Comparison of ENCODE assay signal across 36 cellular contexts in the genomic region with DNA sequence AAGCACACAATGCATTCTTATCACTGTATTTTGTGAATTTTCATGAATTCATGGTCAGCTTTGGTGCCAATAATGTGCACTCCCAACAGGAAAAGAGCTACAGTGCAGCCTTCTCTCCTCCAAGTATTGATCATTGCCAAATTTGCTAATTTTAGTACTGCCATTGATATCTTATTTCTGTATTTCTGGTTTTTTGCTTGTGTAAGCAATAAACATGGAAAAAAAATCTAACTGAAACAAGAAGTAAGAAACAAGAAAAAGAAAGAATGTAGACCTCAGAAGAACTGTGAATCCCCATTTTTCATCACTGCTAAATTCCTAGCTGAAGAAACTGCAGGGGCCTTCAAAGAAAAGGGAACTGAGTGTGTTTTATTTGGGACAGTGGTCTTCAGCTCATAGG.
DNase-seq lines count a peak whose midpoint lies in the region; ATAC-seq, FAIRE-seq and TF ChIP-seq lines count a peak whose summit lies in the region.
"Had no signal": no experiment of that assay in that cellular context is flagged by ENCODE, and none has a peak within 500 bp of the region (broad histone marks: within the 10 kb centered on the region; RNA-seq: fewer than 3 reads in every experiment).

No MANE protein-coding gene starts in this region.

- H3K79me2 ChIP-seq in HepG2 (ENCODE audit: insufficient read depth, low read length), result no peaks in the 10 kb centered on the region
- no peaks in the 10 kb centered on the region for H3K79me2 ChIP-seq in K562 (ENCODE audit: control insufficient read depth, insufficient read depth, low read length)

- TF ChIP-seq EP300 in HepG2 (IDR thresholded peaks at IDR 0.05; ENCODE audit: low read depth in 2 of 2, low read length in 2 of 2) (no peak), HepG2 (CRISPR knock-in tag; IDR thresholded peaks at IDR 0.05; ENCODE audit: borderline replicate concordance) (no peak), A549 (IDR thresholded peaks at IDR 0.05) (no peak), K562 (IDR thresholded peaks at IDR 0.05; ENCODE audit: low read length) (no peak)

- DNase-seq in HepG2 (ENCODE audit: low spot score) (no peak), right lobe of liver (no peak), A549 (ENCODE audit: low read depth in 1 of 2, low spot score in 1 of 2) (no peak), IMR-90 (no peak), K562 (ENCODE audit: extremely low read depth in 1 of 4, low spot score in 3 of 4) (no peak), mesothelial cell of epicardium (ENCODE audit: low spot score in 2 of 2, unreplicated experiment in 2 of 2) (no peak), NCI-H2196 (lab: John Stamatoyannopoulos, UW; ENCODE audit: unreplicated experiment) (no peak), NCI-H187 treated with DMSO at 0.1 percent for 48 hours (lab: John Stamatoyannopoulos, UW) (no peak)
- DNase-seq: 8988T; ACHN; AML-193; BE2C; C1 segment of cervical spinal cord; Caco-2; Calu3; CD4-positive, alpha-beta memory T cell; CD4-positive, alpha-beta T cell; CD4-positive, CD25-positive, alpha-beta regulatory T cell; CD8-positive, alpha-beta memory T cell; CD8-positive, alpha-beta T cell; COR-L47; DMS 273 treated with DMSO at 0.1 percent for 48 hours; DMS153; DMS53; DMS79; DMS79 treated with DMSO at 0.1 percent for 48 hours; DND-41; EL had no signal

- H3K36me3 ChIP-seq in HepG2 (replicated peaks in 1 of 2; ENCODE audit: control insufficient read depth in 1 of 2, insufficient read depth in 2 of 2, low read length in 2 of 2) (no peaks in the 10 kb centered on the region), right lobe of liver (no peaks in the 10 kb centered on the region), IMR-90 (ENCODE audit: control insufficient read depth, insufficient read depth, low read length) (no peaks in the 10 kb centered on the region), K562 (ENCODE audit: control insufficient read depth, insufficient read depth, low read length) (no peaks in the 10 kb centered on the region)
- H3K36me3 ChIP-seq: BE2C; BLaER1; BLaER1 treated with 17β-estradiol and CSF1 and Interleukin-3, amounts not matched to agents 10 nM and 100 nM had no signal

- H4K8ac ChIP-seq in IMR-90 (ENCODE audit: low read depth in 2 of 2, low read length in 2 of 2), result no peak overlapping the region

- no peak overlapping the region for H2AK5ac ChIP-seq in IMR-90 (ENCODE audit: low read depth, low read length)

- H4K91ac ChIP-seq in IMR-90 (ENCODE audit: insufficient read depth, low read depth, low read length), result no peak overlapping the region

- no peak overlapping the region for H3K23ac ChIP-seq in IMR-90 (ENCODE audit: low read depth, low read length)

- peaks cover 5% of the 10 kb centered on the region for H3K4me1 Mint-ChIP-seq in mesothelial cell of epicardium
- H3K4me1 Mint-ChIP-seq: B cell; CD14-positive monocyte; CD4-positive, alpha-beta memory T cell; CD4-positive, CD25-positive, alpha-beta regulatory T cell; CD8-positive, alpha-beta memory T cell had no signal

- no peak overlapping the region for H3K27ac Mint-ChIP-seq in mesothelial cell of epicardium
- H3K27ac Mint-ChIP-seq: B cell; CD14-positive monocyte; CD4-positive, alpha-beta memory T cell; CD4-positive, alpha-beta T cell; CD4-positive, CD25-positive, alpha-beta regulatory T cell; CD8-positive, alpha-beta memory T cell; CD8-positive, alpha-beta T cell had no signal

- H2BK120ac ChIP-seq in IMR-90 (ENCODE audit: low read depth, low read length), result no peak overlapping the region

- ATAC-seq in HepG2 (no peak), right lobe of liver (no peak), A549 (no peak), IMR-90 (ENCODE audit: low read depth) (no peak), K562 (no peak)
- ATAC-seq: CD8-positive, alpha-beta T cell had no signal

- H3K27ac ChIP-seq in HepG2 (ENCODE audit: extremely low read length, insufficient read depth, low read length) (no peak overlapping the region), right lobe of liver (no peak overlapping the region), A549 (no peak overlapping the region), IMR-90 (ENCODE audit: insufficient read depth, low read length) (no peak overlapping the region), K562 (ENCODE audit: extremely low read depth, low read depth, low read length) (no peak overlapping the region)
- H3K27ac ChIP-seq: 22Rv1; BLaER1; BLaER1 treated with 17β-estradiol and CSF1 and Interleukin-3, amounts not matched to agents 10 nM and 100 nM; C4-2B had no signal

- BruUV-seq in HepG2 (replicated peaks; lab: Mats Ljungman, UMichigan) (no TSS peak), IMR-90 (replicated peaks; lab: Mats Ljungman, UMichigan) (no TSS peak), K562 (replicated peaks; lab: Mats Ljungman, UMichigan) (no TSS peak)

- no peak overlapping the region for H3K4me3 Mint-ChIP-seq in mesothelial cell of epicardium
- H3K4me3 Mint-ChIP-seq: B cell; CD14-positive monocyte; CD4-positive, alpha-beta memory T cell; CD4-positive, alpha-beta T cell; CD4-positive, CD25-positive, alpha-beta regulatory T cell; CD8-positive, alpha-beta memory T cell; CD8-positive, alpha-beta T cell had no signal

- dilution Hi-C loops in IMR-90 (cut with HindIII; ENCODE audit: low sequenced_read_pairs, unreplicated experiment), result no loop called here

- H3K4me2 ChIP-seq in HepG2 (ENCODE audit: low read depth, low read length), result no peak overlapping the region
- H3K4me2 ChIP-seq in A549, result no peak overlapping the region
- H3K4me2 ChIP-seq in IMR-90 (ENCODE audit: low read depth, low read length), result no peak overlapping the region
- H3K4me2 ChIP-seq in K562 (ENCODE audit: insufficient read depth, low read length), result no peak overlapping the region
- H3K4me2 ChIP-seq: BLaER1; BLaER1 treated with 17β-estradiol and CSF1 and Interleukin-3, amounts not matched to agents 10 nM and 100 nM had no signal

- no peak for TF ChIP-seq POLR2A in HepG2 (IDR thresholded peaks at IDR 0.05; ENCODE audit: insufficient read depth in 1 of 2, low read depth in 2 of 2, low read length in 2 of 2)
- TF ChIP-seq POLR2A in right lobe of liver (IDR thresholded peaks at IDR 0.05), result no peak
- TF ChIP-seq POLR2A in A549 (IDR thresholded peaks at IDR 0.05; ENCODE audit: low read length), result no peak
- no peak for TF ChIP-seq POLR2A in IMR-90 (IDR thresholded peaks at IDR 0.05; ENCODE audit: low read depth, low read length)
- no peak for TF ChIP-seq POLR2A in K562 (conservative IDR thresholded peaks at IDR 0.05)

- no peaks in the 10 kb centered on the region for H3K27me3 Mint-ChIP-seq in mesothelial cell of epicardium (ENCODE audit: low read depth)
- H3K27me3 Mint-ChIP-seq: B cell; CD4-positive, CD25-positive, alpha-beta regulatory T cell had no signal

- H3K4me3 ChIP-seq in HepG2 (replicated peaks in 1 of 3; ENCODE audit: insufficient read depth in 1 of 3, low read depth in 2 of 3, low read length in 3 of 3) (no peak overlapping the region), right lobe of liver (no peak overlapping the region), A549 (no peak overlapping the region), IMR-90 (ENCODE audit: insufficient read depth, low read depth, low read length) (no peak overlapping the region), K562 (no peak overlapping the region)
- H3K4me3 ChIP-seq: BLaER1; BLaER1 treated with 17β-estradiol and CSF1 and Interleukin-3, amounts not matched to agents 10 nM and 100 nM had no signal

- CTCF ChIA-PET in HepG2 (lab: Yijun Ruan, JAX; ENCODE audit: low intra/inter-chr PET ratio, low total read pairs), result no interaction called here
- CTCF ChIA-PET in A549 (lab: Yijun Ruan, JAX), result interaction anchor here (2.8 kb wide), 1 partner anchor 9 kb away, joined by 9 read pairs; no protein-coding TSS in a partner anchor
- CTCF ChIA-PET in IMR-90 (lab: Yijun Ruan, JAX), result no interaction called here
- CTCF ChIA-PET in K562 (lab: Yijun Ruan, JAX; ENCODE audit: low intra/inter-chr PET ratio), result no interaction called here

- H3K14ac ChIP-seq in IMR-90 (replicated peaks; ENCODE audit: low read depth, low read length), result no peak overlapping the region

- no peak overlapping the region for H2BK5ac ChIP-seq in IMR-90 (ENCODE audit: low read depth, low read length, poor library complexity, severe bottlenecking)

- POLR2A ChIA-PET in HepG2 (lab: Yijun Ruan, JAX) (no interaction called here), A549 (lab: Yijun Ruan, JAX) (interaction anchor here (0.6 kb wide), 1 partner anchor 161 kb away, joined by 3 read pairs; a partner anchor contains a TSS), IMR-90 (lab: Charles Lee; ENCODE audit: unreplicated experiment) (no interaction called here), K562 (lab: Yijun Ruan, JAX) (no interaction called here)

- TF ChIP-seq CTCF in HepG2 (CRISPR knock-in tag; IDR thresholded peaks at IDR 0.05) (no peak), right lobe of liver (IDR thresholded peaks at IDR 0.05) (no peak), A549 (IDR thresholded peaks at IDR 0.05) (no peak), IMR-90 (conservative IDR thresholded peaks at IDR 0.05; ENCODE audit: low read depth, low read length) (no peak), K562 (IDR thresholded peaks at IDR 0.05 in 2 of 3, conservative IDR thresholded peaks at IDR 0.05 in 1 of 3; ENCODE audit: insufficient read depth in 2 of 3, low read depth in 1 of 3, low read length in 3 of 3) (no peak), mesothelial cell of epicardium (IDR thresholded peaks at IDR 0.05; ENCODE audit: unreplicated experiment) (no peak)

- TF ChIP-seq RAD21 in HepG2 (CRISPR knock-in tag; IDR thresholded peaks at IDR 0.05) (no peak), A549 (conservative IDR thresholded peaks at IDR 0.05 in 1 of 2, IDR thresholded peaks at IDR 0.05 in 1 of 2) (no peak), IMR-90 (IDR thresholded peaks at IDR 0.05; ENCODE audit: low read length) (no peak), K562 (CRISPR knock-in tag; conservative IDR thresholded peaks at IDR 0.05 in 1 of 2, IDR thresholded peaks at IDR 0.05 in 1 of 2) (no peak)

- in situ Hi-C loops in HepG2 (cut with HindIII; ENCODE audit: extremely low pct_ligation_motif_present, low pct_unique_long_range_greater_than_20kb) (no loop called here), IMR-90 (cut with MboI; ENCODE audit: low sequenced_read_pairs) (no loop called here), K562 (cut with MboI) (no loop called here)

- no peak overlapping the region for H3K9ac ChIP-seq in HepG2 (ENCODE audit: insufficient read depth, low read depth, low read length)
- H3K9ac ChIP-seq in IMR-90 (ENCODE audit: low read depth, low read length), result no peak overlapping the region
- no peak overlapping the region for H3K9ac ChIP-seq in K562 (ENCODE audit: insufficient read depth in 1 of 2, low read depth in 2 of 2, low read length in 2 of 2)
- H3K9ac ChIP-seq: BLaER1; BLaER1 treated with 17β-estradiol and CSF1 and Interleukin-3, amounts not matched to agents 10 nM and 100 nM had no signal

- H3K27me3 ChIP-seq in HepG2 (ENCODE audit: control insufficient read depth in 1 of 2, insufficient read depth in 2 of 2, low read length in 2 of 2), result no peaks in the 10 kb centered on the region
- no peaks in the 10 kb centered on the region for H3K27me3 ChIP-seq in right lobe of liver
- no peaks in the 10 kb centered on the region for H3K27me3 ChIP-seq in IMR-90 (ENCODE audit: control insufficient read depth, insufficient read depth, low read length)
- H3K27me3 ChIP-seq in K562 (ENCODE audit: control insufficient read depth in 2 of 2, insufficient read depth in 2 of 2, low read length in 2 of 2), result no peaks in the 10 kb centered on the region
- H3K27me3 ChIP-seq: BE2C; BLaER1; BLaER1 treated with 17β-estradiol and CSF1 and Interleukin-3, amounts not matched to agents 10 nM and 100 nM had no signal

- H2BK15ac ChIP-seq in IMR-90 (ENCODE audit: low read depth, low read length), result no peak overlapping the region

- H3K9me3 Mint-ChIP-seq in mesothelial cell of epicardium, result peaks cover 7% of the 10 kb centered on the region
- H3K9me3 Mint-ChIP-seq: CD14-positive monocyte; CD4-positive, alpha-beta memory T cell; CD4-positive, alpha-beta T cell; CD4-positive, CD25-positive, alpha-beta regulatory T cell; CD8-positive, alpha-beta memory T cell; CD8-positive, alpha-beta T cell had no signal

- H3K9me1 ChIP-seq in IMR-90 (ENCODE audit: insufficient read depth, low read length) (no peaks in the 10 kb centered on the region), K562 (ENCODE audit: control insufficient read depth, insufficient read depth, low read length) (no peaks in the 10 kb centered on the region)

- no peaks in the 10 kb centered on the region for H3K79me1 ChIP-seq in IMR-90 (ENCODE audit: low read depth in 1 of 2, low read length in 2 of 2)

- H4K20me1 ChIP-seq in HepG2 (ENCODE audit: insufficient read depth, low read length) (no peaks in the 10 kb centered on the region), IMR-90 (ENCODE audit: insufficient read depth, low read length) (no peaks in the 10 kb centered on the region), K562 (replicated peaks; ENCODE audit: control insufficient read depth, insufficient read depth, low read length) (no peaks in the 10 kb centered on the region)
- H4K20me1 ChIP-seq: BLaER1; BLaER1 treated with 17β-estradiol and CSF1 and Interleukin-3, amounts not matched to agents 10 nM and 100 nM had no signal

- no peak overlapping the region for H3K4ac ChIP-seq in IMR-90 (ENCODE audit: low read depth, low read length)

- no peak overlapping the region for H3K56ac ChIP-seq in IMR-90 (ENCODE audit: extremely low read depth, insufficient read depth, low read length)

- no peaks in the 10 kb centered on the region for H3K36me3 Mint-ChIP-seq in mesothelial cell of epicardium
- H3K36me3 Mint-ChIP-seq: CD14-positive monocyte; CD4-positive, alpha-beta memory T cell; CD4-positive, CD25-positive, alpha-beta regulatory T cell; CD8-positive, alpha-beta memory T cell; CD8-positive, alpha-beta T cell had no signal

- no peak overlapping the region for H2AFZ ChIP-seq in HepG2 (ENCODE audit: low read length)
- H2AFZ ChIP-seq in IMR-90 (replicated peaks; ENCODE audit: low read length, poor library complexity), result no peak overlapping the region
- H2AFZ ChIP-seq in K562 (ENCODE audit: low read depth, low read length), result no peak overlapping the region

- no peak overlapping the region for H2AK9ac ChIP-seq in IMR-90 (replicated peaks; ENCODE audit: low read depth, low read length, poor library complexity)

- no peak overlapping the region for H4K5ac ChIP-seq in IMR-90 (ENCODE audit: low read depth, low read length)

- no peak overlapping the region for H2BK20ac ChIP-seq in IMR-90 (ENCODE audit: low read depth, low read length)

- peaks cover 8% of the 10 kb centered on the region; the same call in 1 of the 2 replicates for H3K4me1 ChIP-seq in HepG2 (ENCODE audit: insufficient read depth, low read length)
- H3K4me1 ChIP-seq in right lobe of liver, result peaks cover 0 to 10% (median 2%) of the 10 kb centered on the region in 4 donors
- H3K4me1 ChIP-seq in A549, result peaks cover 14% of the 10 kb centered on the region
- no peaks in the 10 kb centered on the region for H3K4me1 ChIP-seq in IMR-90 (ENCODE audit: control insufficient read depth, insufficient read depth, low read length)
- H3K4me1 ChIP-seq in K562 (replicated peaks in 1 of 2; ENCODE audit: control insufficient read depth in 2 of 2, insufficient read depth in 2 of 2, low read length in 2 of 2), result no peaks in the 10 kb centered on the region
- H3K4me1 ChIP-seq: BE2C; BLaER1; BLaER1 treated with 17β-estradiol and CSF1 and Interleukin-3, amounts not matched to agents 10 nM and 100 nM had no signal

- intact Hi-C loops in HepG2 (cut with micrococcal nuclease; ENCODE audit: unreplicated experiment), result no loop called here
- intact Hi-C loops in right lobe of liver (cut with DNase I), result no loop called here
- intact Hi-C loops in IMR-90 (cut with micrococcal nuclease), result no loop called here
- intact Hi-C loops in K562 (cut with micrococcal nuclease), result no loop called here

- no peak overlapping the region for H3K18ac ChIP-seq in IMR-90 (ENCODE audit: low read depth, low read length)

- FAIRE-seq in HepG2 (lab: Jason Lieb, UNC) (no peak), A549 (lab: Jason Lieb, UNC) (no peak), K562 (lab: Jason Lieb, UNC) (no peak)
- FAIRE-seq: A204.1, D721Med had no signal

- no peaks in the 10 kb centered on the region for H3K9me3 ChIP-seq in HepG2 (ENCODE audit: low read length)
- H3K9me3 ChIP-seq in right lobe of liver, result no peaks in the 10 kb centered on the region
- H3K9me3 ChIP-seq in A549, result no peaks in the 10 kb centered on the region
- H3K9me3 ChIP-seq in IMR-90 (ENCODE audit: control insufficient read depth, insufficient read depth, low read length), result no peaks in the 10 kb centered on the region
- no peaks in the 10 kb centered on the region for H3K9me3 ChIP-seq in K562 (replicated peaks; ENCODE audit: control insufficient read depth, insufficient read depth, low read depth, low read length)
- H3K9me3 ChIP-seq: BE2C; BLaER1; BLaER1 treated with 17β-estradiol and CSF1 and Interleukin-3, amounts not matched to agents 10 nM and 100 nM; Caco-2 had no signal
